8 cellular contexts compared by ENCODE assay signal in the genomic region with DNA sequence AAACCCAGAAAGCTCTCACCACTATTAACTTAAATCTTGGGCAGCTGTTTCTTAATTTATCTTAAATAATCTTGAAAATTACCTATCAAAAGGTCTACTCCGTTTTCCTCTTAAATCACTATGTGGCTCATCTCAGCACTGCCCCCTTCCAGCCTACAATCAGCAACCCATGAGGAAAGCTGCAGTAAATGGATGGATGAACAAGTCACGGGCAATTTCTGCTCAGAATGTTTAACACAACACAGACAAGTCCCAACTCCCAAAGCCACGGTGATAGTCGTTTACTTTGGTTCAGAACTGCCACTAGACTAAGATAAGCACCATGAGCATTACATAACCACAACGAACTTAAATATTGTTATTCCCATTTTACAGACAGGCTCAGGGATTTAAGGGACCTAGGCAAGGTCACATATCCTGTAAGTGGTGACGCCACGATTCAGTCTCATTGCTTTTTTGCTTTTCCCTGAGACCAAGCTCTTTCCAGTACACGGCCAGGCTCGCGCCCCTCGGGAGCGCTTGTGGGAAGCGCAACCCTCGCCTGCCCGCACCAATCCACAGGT. TPM values are rescaled to one million over a fixed set of nuclear protein-coding genes. Genes with fewer than 3 reads are reported as not detected.
A peak's percentile ranks its signal among the peaks of the same experiment; 100 is the strongest.
DNase-seq lines count a peak whose midpoint lies in the region; ATAC-seq and TF ChIP-seq lines count a peak whose summit lies in the region.

No MANE protein-coding gene starts in this region.

- H2AFZ ChIP-seq in ACC112 (ENCODE audit: low read length, unreplicated experiment) = no peak overlapping the region

- H3K79me2 ChIP-seq in ACC112 (ENCODE audit: control insufficient read depth, insufficient read depth, low read length, unreplicated experiment) = peaks cover 69% of the 10 kb centered on the region

- H3K27ac ChIP-seq in ACC112 (ENCODE audit: low read depth, low read length) = peak overlapping the region; percentile 49; the same call in 1 of the 2 replicates
- H3K27ac ChIP-seq in angular gyrus (ENCODE audit: low read depth, low read length) = peak overlapping the region; percentile 94
- peak overlapping the region; percentile 40 for H3K27ac ChIP-seq in iPS-20b (ENCODE audit: low read length)

- no peaks in the 10 kb centered on the region for H3K9me3 ChIP-seq in iPS-20b (ENCODE audit: insufficient read depth, low read depth, low read length)

- DNase-seq in GM10266 (ENCODE audit: extremely low spot score) = peak; percentile 15
- no peak for DNase-seq in Jurkat, Clone E6-1 (ENCODE audit: low read depth, low spot score)
- DNase-seq in stimulated activated effector memory CD8-positive, alpha-beta T cell treated with anti-CD3 and anti-CD28 coated beads, Interleukin-12 subunit alpha, Interleukin-12 subunit beta, amount 100 ng/mL, for 72 hours (ENCODE audit: low spot score in 2 of 2) = no peak
- no peak for DNase-seq in left colon
- no peak for DNase-seq in T1000 (lab: John Stamatoyannopoulos, UW)

- H3K4me1 Mint-ChIP-seq in stimulated activated effector memory CD8-positive, alpha-beta T cell treated with anti-CD3 and anti-CD28 coated beads, Interleukin-12 subunit alpha, Interleukin-12 subunit beta, amount 100 ng/mL, for 72 hours = peaks cover 29% of the 10 kb centered on the region

- ATAC-seq in stimulated activated effector memory CD8-positive, alpha-beta T cell treated with anti-CD3 and anti-CD28 coated beads, Interleukin-12 subunit alpha, Interleukin-12 subunit beta, amount 100 ng/mL, for 72 hours = no peak
- no peak for ATAC-seq in left colon

- no peaks in the 10 kb centered on the region for H3K27me3 ChIP-seq in ACC112 (ENCODE audit: insufficient read depth, low read length)
- H3K27me3 ChIP-seq in iPS-20b (ENCODE audit: insufficient read depth, low read length) = no peaks in the 10 kb centered on the region

- H3K4me1 ChIP-seq in ACC112 (ENCODE audit: control insufficient read depth, insufficient read depth, low read length, unreplicated experiment) (peaks cover 16% of the 10 kb centered on the region), iPS-20b (ENCODE audit: insufficient read depth, low read length) (no peaks in the 10 kb centered on the region; the same call in 1 of the 2 replicates)

- peak overlapping the region; percentile 84 for H3K4me3 ChIP-seq in ACC112 (ENCODE audit: low read depth, low read length)
- peak overlapping the region; percentile 73 for H3K4me3 ChIP-seq in Jurkat, Clone E6-1 (ENCODE audit: low read length)
- H3K4me3 ChIP-seq in iPS-20b (ENCODE audit: low read length) = peak overlapping the region; percentile 94

- peaks cover 6% of the 10 kb centered on the region; the same call in 1 of the 2 replicates for H3K36me3 ChIP-seq in ACC112 (ENCODE audit: insufficient read depth, low read length)
- peaks cover 14% of the 10 kb centered on the region for H3K36me3 ChIP-seq in iPS-20b (ENCODE audit: insufficient read depth, low read depth, low read length)

- H3K27ac Mint-ChIP-seq in stimulated activated effector memory CD8-positive, alpha-beta T cell treated with anti-CD3 and anti-CD28 coated beads, Interleukin-12 subunit alpha, Interleukin-12 subunit beta, amount 100 ng/mL, for 72 hours = peak overlapping the region; percentile 100

- peak overlapping the region; percentile 88 for H3K9ac ChIP-seq in iPS-20b (ENCODE audit: low read depth, low read length)

- peak overlapping the region; percentile 99 for H3K4me3 Mint-ChIP-seq in stimulated activated effector memory CD8-positive, alpha-beta T cell treated with anti-CD3 and anti-CD28 coated beads, Interleukin-12 subunit alpha, Interleukin-12 subunit beta, amount 100 ng/mL, for 72 hours

- TF ChIP-seq CTCF in GM10266 (IDR thresholded peaks at IDR 0.05; ENCODE audit: control insufficient read depth, insufficient read depth, low read depth, missing control alignments) = peak; percentile 14

- intact Hi-C loops in left colon (cut with DNase I, micrococcal nuclease) = no loop called here

- H3K36me3 Mint-ChIP-seq in stimulated activated effector memory CD8-positive, alpha-beta T cell treated with anti-CD3 and anti-CD28 coated beads, Interleukin-12 subunit alpha, Interleukin-12 subunit beta, amount 100 ng/mL, for 72 hours = peaks cover 73% of the 10 kb centered on the region

- no peaks in the 10 kb centered on the region for H3K9me3 Mint-ChIP-seq in stimulated activated effector memory CD8-positive, alpha-beta T cell treated with anti-CD3 and anti-CD28 coated beads, Interleukin-12 subunit alpha, Interleukin-12 subunit beta, amount 100 ng/mL, for 72 hours

RNA-seq across cellular contexts. Expression of gene SMIM27, which starts 2.0 kb away (rescaled TPM):
- 32.3 TPM for polyA plus RNA-seq in Jurkat, Clone E6-1 (2012; ENCODE audit: insufficient read depth, insufficient read length)
- 10 to 100 TPM in 1 of 2 donors, 1 to 10 TPM in 1; 8.8 to 11.2 TPM for total RNA-seq in left colon

RNA-seq across cellular contexts. Expression of gene TOPORS, which starts 2.3 kb away (rescaled TPM):
- polyA plus RNA-seq in Jurkat, Clone E6-1 (2012; ENCODE audit: insufficient read depth, insufficient read length) = 18.0 TPM
- 10 to 100 TPM; 12.3 to 15.3 TPM for total RNA-seq in left colon

RNA-seq across cellular contexts. Expression of gene NDUFB6, which starts 22.8 kb away (rescaled TPM):
- polyA plus RNA-seq in Jurkat, Clone E6-1 (2012; ENCODE audit: insufficient read depth, insufficient read length) = 164 TPM
- total RNA-seq in left colon = 10 to 100 TPM; 44.2 to 62.9 TPM

RNA-seq across cellular contexts. Expression of gene RIGI, which starts 24.1 kb away (rescaled TPM):
- polyA plus RNA-seq in Jurkat, Clone E6-1 (2012; ENCODE audit: insufficient read depth, insufficient read length) = 3.8 TPM
- total RNA-seq in left colon = 10 to 100 TPM in 1 of 2 donors, 1 to 10 TPM in 1; 7.2 to 24.7 TPM

Comparison
In these comparisons a context has a peak if more than half of its experiments do, and no peak if none do; other contexts are left out.
1. H3K27ac ChIP-seq: peak in every context shown above with its lines; median percentile 94 in angular gyrus; 49 in ACC112; 40 in iPS-20b.